Comparison of ENCODE assay signal across 12 cellular contexts in the genomic region with DNA sequence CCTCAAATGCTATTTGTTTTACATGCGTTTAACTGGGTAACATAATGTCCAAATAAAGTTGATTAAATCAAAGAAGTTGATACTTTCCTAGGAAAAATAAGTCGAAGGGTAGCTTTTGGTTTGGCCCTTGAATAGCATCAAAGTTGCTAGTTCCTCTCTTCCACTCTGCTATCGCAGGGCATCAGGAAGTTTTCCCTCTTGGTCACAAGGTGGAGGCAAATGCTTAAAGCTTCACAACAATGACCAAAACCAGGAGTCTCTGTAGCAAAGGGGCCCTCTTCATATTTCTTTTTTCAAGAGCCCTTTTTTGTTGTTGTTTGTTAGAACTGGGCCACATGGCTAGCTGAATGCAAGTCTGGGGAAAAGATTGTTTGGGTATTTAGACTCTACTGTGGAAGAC.
DNase-seq lines count a peak whose midpoint lies in the region; ATAC-seq, FAIRE-seq and TF ChIP-seq lines count a peak whose summit lies in the region.
"Had no signal": no experiment of that assay in that cellular context is flagged by ENCODE, and none has a peak within 500 bp of the region (broad histone marks: within the 10 kb centered on the region; RNA-seq: fewer than 3 reads in every experiment).

No MANE protein-coding gene starts in this region.

- H3K36me3 ChIP-seq in K562 (ENCODE audit: control insufficient read depth, insufficient read depth, low read length) (no peaks in the 10 kb centered on the region), neural progenitor cell (no peaks in the 10 kb centered on the region), Karpas-422 (ENCODE audit: insufficient read depth, low read length) (no peaks in the 10 kb centered on the region), aorta (ENCODE audit: control insufficient read depth in 1 of 2, insufficient read depth in 2 of 2, low read length in 1 of 2) (no peaks in the 10 kb centered on the region)

- H4K20me1 ChIP-seq in K562 (replicated peaks; ENCODE audit: control insufficient read depth, insufficient read depth, low read length) (no peaks in the 10 kb centered on the region), neural progenitor cell (ENCODE audit: low read depth) (no peaks in the 10 kb centered on the region), Karpas-422 (ENCODE audit: insufficient read depth, low read depth, low read length) (no peaks in the 10 kb centered on the region)

- WGBS in K562 (ENCODE audit: insufficient coverage, low coverage, missing lambda C conversion rate): 19% methylated on average over 3 of the region's 3 CpGs
- WGBS in aorta, 2 donors: 62 to 70% methylated on average over 3 of the region's 3 CpGs

- TF ChIP-seq EP300 in K562 (IDR thresholded peaks at IDR 0.05; ENCODE audit: low read length): no peak

- peak in 2 of 3 experiments; percentile 38 to 39; a peak in 4 of 6 replicates for TF ChIP-seq CTCF in K562 (IDR thresholded peaks at IDR 0.05 in 2 of 3, conservative IDR thresholded peaks at IDR 0.05 in 1 of 3; ENCODE audit: insufficient read depth in 2 of 3, low read depth in 1 of 3, low read length in 3 of 3)
- TF ChIP-seq CTCF in neural progenitor cell (IDR thresholded peaks at IDR 0.05): peak; percentile 63

- CTCF ChIA-PET in K562 (lab: Yijun Ruan, JAX; ENCODE audit: low intra/inter-chr PET ratio): interaction anchor here (1.2 kb wide), 1 partner anchor 209 kb away, joined by 3 read pairs; no protein-coding TSS in a partner anchor

- no peaks in the 10 kb centered on the region for H3K4me1 ChIP-seq in K562 (replicated peaks in 1 of 2; ENCODE audit: control insufficient read depth in 2 of 2, insufficient read depth in 2 of 2, low read length in 2 of 2)
- H3K4me1 ChIP-seq in neural progenitor cell: peaks cover 20% of the 10 kb centered on the region
- H3K4me1 ChIP-seq in Karpas-422 (ENCODE audit: low read length): no peaks in the 10 kb centered on the region
- no peaks in the 10 kb centered on the region for H3K4me1 ChIP-seq in aorta (ENCODE audit: control insufficient read depth in 1 of 2, insufficient read depth in 2 of 2, low read length in 2 of 2)

- H3K4me3 ChIP-seq in K562 (no peak overlapping the region), neural progenitor cell (no peak overlapping the region), Karpas-422 (ENCODE audit: low read length) (no peak overlapping the region), aorta (ENCODE audit: low read length in 2 of 2) (no peak overlapping the region)
- H3K4me3 ChIP-seq: mucosa of descending colon had no signal

- no TSS peak for BruUV-seq in K562 (replicated peaks; lab: Mats Ljungman, UMichigan)

- no peak overlapping the region for H3K27ac ChIP-seq in K562 (ENCODE audit: extremely low read depth, low read depth, low read length)
- H3K27ac ChIP-seq in neural progenitor cell: no peak overlapping the region
- H3K27ac ChIP-seq in Karpas-422 (ENCODE audit: low read length): no peak overlapping the region
- no peak overlapping the region for H3K27ac ChIP-seq in aorta (ENCODE audit: low read depth in 1 of 2, low read length in 2 of 2)

- H3K9me3 ChIP-seq in K562 (replicated peaks; ENCODE audit: control insufficient read depth, insufficient read depth, low read depth, low read length) (no peaks in the 10 kb centered on the region), neural progenitor cell (ENCODE audit: low read depth) (no peaks in the 10 kb centered on the region), Karpas-422 (ENCODE audit: low read length) (peaks cover 6% of the 10 kb centered on the region), aorta (ENCODE audit: control insufficient read depth, low read length) (peaks cover 3% of the 10 kb centered on the region)
- H3K9me3 ChIP-seq: mucosa of descending colon had no signal

- no peaks in the 10 kb centered on the region for H3K9me2 ChIP-seq in Karpas-422 (replicated peaks; ENCODE audit: insufficient read depth, low read length)

- no peaks in the 10 kb centered on the region for H3K27me3 ChIP-seq in K562 (ENCODE audit: control insufficient read depth in 2 of 2, insufficient read depth in 2 of 2, low read length in 2 of 2)
- no peaks in the 10 kb centered on the region for H3K27me3 ChIP-seq in neural progenitor cell
- no peaks in the 10 kb centered on the region for H3K27me3 ChIP-seq in Karpas-422 (ENCODE audit: low read length)
- H3K27me3 ChIP-seq in aorta (ENCODE audit: control insufficient read depth in 1 of 2, insufficient read depth in 2 of 2, low read length in 1 of 2): no peaks in the 10 kb centered on the region

- H3K9me3 Mint-ChIP-seq in neural progenitor cell: no peaks in the 10 kb centered on the region

- H3K36me3 Mint-ChIP-seq in neural progenitor cell: no peaks in the 10 kb centered on the region

- H3K4me1 Mint-ChIP-seq in neural progenitor cell: peaks cover 4% of the 10 kb centered on the region

- intact Hi-C loops in K562 (cut with micrococcal nuclease) (loop anchor here (1.0 to 5.0 kb wide), 2 partner anchors 202 to 369 kb away; no protein-coding TSS in a partner anchor), aorta (cut with DNase I) (no loop called here)

- peak; percentile 56 for FAIRE-seq in K562 (lab: Jason Lieb, UNC)
- FAIRE-seq: small intestine had no signal

- TF ChIP-seq POLR2A in K562 (conservative IDR thresholded peaks at IDR 0.05): no peak

- H3K9ac ChIP-seq in K562 (ENCODE audit: insufficient read depth in 1 of 2, low read depth in 2 of 2, low read length in 2 of 2): no peak overlapping the region
- H3K9ac ChIP-seq in neural progenitor cell: no peak overlapping the region
- no peak overlapping the region for H3K9ac ChIP-seq in Karpas-422 (ENCODE audit: low read length)

- H3K4me3 Mint-ChIP-seq in neural progenitor cell: no peak overlapping the region

- peak; percentile 80 for ATAC-seq in K562
- ATAC-seq in aorta (ENCODE audit: low FRiP score): no peak
- ATAC-seq: mucosa of descending colon had no signal

- H3K4me2 ChIP-seq in K562 (ENCODE audit: insufficient read depth, low read length): no peak overlapping the region
- no peak overlapping the region for H3K4me2 ChIP-seq in neural progenitor cell
- H3K4me2 ChIP-seq in Karpas-422 (ENCODE audit: low read depth, low read length, poor library complexity, severe bottlenecking): no peak overlapping the region

- in situ Hi-C loops in K562 (cut with MboI): no loop called here

- POLR2A ChIA-PET in K562 (lab: Yijun Ruan, JAX): no interaction called here

- no peaks in the 10 kb centered on the region for H3K9me1 ChIP-seq in K562 (ENCODE audit: control insufficient read depth, insufficient read depth, low read length)

- H3F3A ChIP-seq in neural progenitor cell (ENCODE audit: low read depth): no peaks in the 10 kb centered on the region

- H3K27ac Mint-ChIP-seq in neural progenitor cell: no peak overlapping the region

- no peaks in the 10 kb centered on the region for H3K79me2 ChIP-seq in K562 (ENCODE audit: control insufficient read depth, insufficient read depth, low read length)
- H3K79me2 ChIP-seq in neural progenitor cell (ENCODE audit: low read depth): no peaks in the 10 kb centered on the region
- H3K79me2 ChIP-seq in Karpas-422 (ENCODE audit: low read length): no peaks in the 10 kb centered on the region

- TF ChIP-seq RAD21 in K562 (CRISPR knock-in tag; conservative IDR thresholded peaks at IDR 0.05 in 1 of 2, IDR thresholded peaks at IDR 0.05 in 1 of 2): peak in 1 of 2 experiments; percentile 59; a peak in 2 of 4 replicates

- H3K27me3 Mint-ChIP-seq in neural progenitor cell (ENCODE audit: insufficient read depth, low read depth): no peaks in the 10 kb centered on the region

- DNase-seq in NCI-H510A treated with DMSO at 0.1 percent for 48 hours (lab: John Stamatoyannopoulos, UW): peak; percentile 5
- DNase-seq in NCI-H510A (lab: John Stamatoyannopoulos, UW): no peak
- peak; percentile 3 for DNase-seq in LHCN-M2 (ENCODE audit: low read depth)
- DNase-seq in K562 (ENCODE audit: extremely low read depth in 1 of 4, low spot score in 3 of 4): peak in 2 of 4 experiments; percentile 15 to 28
- peak; percentile 69 for DNase-seq in neural progenitor cell (ENCODE audit: low spot score)
- no peak for DNase-seq in Karpas-422
- no peak for DNase-seq in NOMO-1 treated with dmso at 0.1 percent for 144 hours (lab: John Stamatoyannopoulos, UW; ENCODE audit: unreplicated experiment)
- no peak for DNase-seq in aorta
- DNase-seq: central memory CD4-positive, alpha-beta T cell; mucosa of descending colon; NCI-H2171; small intestine had no signal

- no peak overlapping the region for H2AFZ ChIP-seq in K562 (ENCODE audit: low read depth, low read length)
- H2AFZ ChIP-seq in neural progenitor cell (replicated peaks): peak overlapping the region; percentile 98
- no peak overlapping the region for H2AFZ ChIP-seq in Karpas-422 (ENCODE audit: low read length)

TF ChIP-seq in K562, 482 proteins besides CTCF, POLR2A, EP300 and RAD21:
- TF ChIP-seq FOXJ2 (tag; IDR thresholded peaks at IDR 0.05) (peak; percentile 50; the same call in 1 of the 2 replicates), EHMT2 (IDR thresholded peaks at IDR 0.05) (no peak)

Comparison
In these comparisons a context has a peak if more than half of its experiments do, and no peak if none do; other contexts are left out.
1. DNase-seq: peak in NCI-H510A treated with DMSO at 0.1 percent for 48 hours (single experiment), LHCN-M2 (single experiment) and neural progenitor cell (single experiment); none in NCI-H510A (single experiment), Karpas-422 (single experiment), NOMO-1 treated with dmso at 0.1 percent for 144 hours (single experiment) and aorta (0 of 2).